Comparison of ENCODE assay signal across 8 cellular contexts in the genomic region with DNA sequence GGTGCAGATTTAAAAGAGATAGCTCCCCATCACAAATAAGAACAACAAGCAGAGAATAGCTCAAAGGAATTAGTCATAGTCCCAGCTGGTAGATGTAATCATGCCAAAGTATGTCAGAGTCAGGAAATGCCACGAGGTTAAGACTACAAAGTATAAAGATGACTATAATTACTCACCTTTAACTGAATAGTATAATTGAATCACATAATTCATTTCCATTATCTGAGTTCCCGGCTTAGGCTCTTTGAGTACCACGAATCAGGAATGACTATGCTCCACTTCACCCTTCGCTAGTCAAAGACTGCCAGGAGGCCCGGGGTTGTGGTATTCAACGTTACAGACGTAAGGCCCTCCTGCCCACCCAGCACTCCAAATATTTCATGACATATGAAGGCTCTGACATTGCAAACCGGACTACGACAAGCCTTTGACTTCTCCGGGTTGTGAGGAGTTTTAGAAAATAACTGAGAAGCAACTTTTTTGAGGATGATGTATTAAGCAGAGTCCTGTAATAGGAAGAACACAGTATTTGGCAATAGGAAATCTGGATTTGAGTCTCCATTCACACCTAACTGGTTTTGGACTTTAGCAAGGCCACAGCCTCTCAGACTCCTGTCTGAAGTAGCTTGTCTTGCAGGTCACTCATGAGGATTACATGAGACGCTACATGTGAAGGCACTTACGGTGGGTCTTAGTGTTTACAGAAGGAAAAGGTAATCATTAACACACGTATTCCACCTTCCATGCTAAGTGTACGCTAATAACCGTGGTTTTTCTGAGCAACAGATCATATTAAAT.
DNase-seq lines count a peak whose midpoint lies in the region; ATAC-seq, FAIRE-seq and TF ChIP-seq lines count a peak whose summit lies in the region.

No MANE protein-coding gene starts in this region.

- H3K9me3 ChIP-seq in A549 = no peaks in the 10 kb centered on the region
- H3K9me3 ChIP-seq in adipocyte (ENCODE audit: control insufficient read depth, low read length) = no peaks in the 10 kb centered on the region
- H3K9me3 ChIP-seq in right lobe of liver = peaks cover 0 to 2% (median 0%) of the 10 kb centered on the region in 4 donors
- H3K9me3 ChIP-seq in ascending aorta = no peaks in the 10 kb centered on the region

- FAIRE-seq in A549 (lab: Jason Lieb, UNC) (no peak), D721Med (lab: Jason Lieb, UNC) (no peak)

- H3K36me3 ChIP-seq in adipocyte (ENCODE audit: control insufficient read depth, insufficient read depth, low read length, severe bottlenecking) (no peaks in the 10 kb centered on the region), right lobe of liver (no peaks in the 10 kb centered on the region), ascending aorta (no peaks in the 10 kb centered on the region)

- H3K4me1 ChIP-seq in A549 (peaks cover 34% of the 10 kb centered on the region), adipocyte (ENCODE audit: control insufficient read depth, insufficient read depth, low read length) (peaks cover 22% of the 10 kb centered on the region), right lobe of liver (peaks cover 0 to 26% (median 8%) of the 10 kb centered on the region in 4 donors), ascending aorta (no peaks in the 10 kb centered on the region)

- ATAC-seq in A549 = peak in 1 of 2 experiments; percentile 45; a peak in 2 of 6 replicates
- ATAC-seq in right lobe of liver = peak in 2 of 4 donors; percentile 2 to 58
- no peak for ATAC-seq in GM18909 (IDR thresholded peaks at IDR 0.05; ENCODE audit: poor library complexity, unreplicated experiment)

- H3K27me3 ChIP-seq in adipocyte (replicated peaks; ENCODE audit: control insufficient read depth, insufficient read depth, low read length) (no peaks in the 10 kb centered on the region), right lobe of liver (no peaks in the 10 kb centered on the region), ascending aorta (no peaks in the 10 kb centered on the region)

- intact Hi-C loops in right lobe of liver (cut with DNase I) = no loop called here
- intact Hi-C loops in ascending aorta (cut with DNase I) = no loop called here

- H3K4me3 ChIP-seq in A549 (no peak overlapping the region), adipocyte (ENCODE audit: low read length) (peak overlapping the region; percentile 4), right lobe of liver (peak overlapping the region in 1 of 3 donors; percentile 6), ascending aorta (no peak overlapping the region)

- TF ChIP-seq POLR2A in A549 (IDR thresholded peaks at IDR 0.05; ENCODE audit: low read length) (no peak), right lobe of liver (IDR thresholded peaks at IDR 0.05) (no peak)

- TF ChIP-seq CTCF in A549 (IDR thresholded peaks at IDR 0.05) (no peak), right lobe of liver (IDR thresholded peaks at IDR 0.05) (no peak), D721Med (IDR thresholded peaks at IDR 0.05; ENCODE audit: insufficient read depth, missing control alignments) (no peak), ascending aorta (IDR thresholded peaks at IDR 0.05) (no peak)

- CTCF ChIA-PET in A549 (lab: Yijun Ruan, JAX) = no interaction called here

- H3K27ac ChIP-seq in A549 (peak overlapping the region in 1 of 2 experiments; percentile 69; a peak in 3 of 6 replicates), right lobe of liver (peak overlapping the region; percentile 55 to 88 (median 73)), ascending aorta (no peak overlapping the region)

- TF ChIP-seq EP300 in A549 (IDR thresholded peaks at IDR 0.05) = no peak

- peak in 1 of 2 experiments; percentile 25 for DNase-seq in A549 (ENCODE audit: low read depth in 1 of 2, low spot score in 1 of 2)
- peak; percentile 38 for DNase-seq in HK-2 (ENCODE audit: unreplicated experiment)
- peak; percentile 73 for DNase-seq in adipocyte (ENCODE audit: low read depth)
- no peak for DNase-seq in right lobe of liver
- no peak for DNase-seq in inferior parietal cortex (ENCODE audit: extremely low spot score)
- no peak for DNase-seq in D721Med (ENCODE audit: insufficient read length, low spot score)
- DNase-seq in ascending aorta (ENCODE audit: low spot score in 2 of 2) = no peak

- peak overlapping the region; percentile 43 for H3K9ac ChIP-seq in adipocyte (ENCODE audit: low read length)

- 74% methylated on average over 15 of the region's 15 CpGs for WGBS in A549 (ENCODE audit: missing lambda C conversion rate)
- 75% methylated on average over 13 of the region's 15 CpGs for WGBS in right lobe of liver (ENCODE audit: insufficient coverage, low coverage, low lambda C conversion rate, missing lambda C conversion rate)

- no peak for TF ChIP-seq RAD21 in A549 (conservative IDR thresholded peaks at IDR 0.05 in 1 of 2, IDR thresholded peaks at IDR 0.05 in 1 of 2)

- POLR2A ChIA-PET in A549 (lab: Yijun Ruan, JAX) = no interaction called here

- peak overlapping the region; percentile 32 for H3K4me2 ChIP-seq in A549

TF ChIP-seq in A549, 52 proteins besides CTCF, POLR2A, EP300 and RAD21:
- no peak for TF ChIP-seq BHLHE40 (IDR thresholded peaks at IDR 0.05; ENCODE audit: low read depth, low read length)
- peak; percentile 42; the same call in 1 of the 2 replicates for TF ChIP-seq JUNB (IDR thresholded peaks at IDR 0.05)
- TF ChIP-seq RNF2 (IDR thresholded peaks at IDR 0.05; ENCODE audit: borderline replicate concordance, low read depth) = no peak
- no peak for TF ChIP-seq HDAC2 (IDR thresholded peaks at IDR 0.05)
- TF ChIP-seq KDM1A (IDR thresholded peaks at IDR 0.05; ENCODE audit: low read depth) = no peak
- no peak for TF ChIP-seq CBX2 (IDR thresholded peaks at IDR 0.05; ENCODE audit: borderline replicate concordance, low read depth)
- TF ChIP-seq GATA3 (IDR thresholded peaks at IDR 0.05; ENCODE audit: borderline replicate concordance) = peak; percentile 38; the same call in 1 of the 2 replicates
- no peak for TF ChIP-seq TFCP2L1 (CRISPR knock-in tag; IDR thresholded peaks at IDR 0.05)
- TF ChIP-seq RARB (CRISPR knock-in tag; IDR thresholded peaks at IDR 0.05) = no peak
- no peak for TF ChIP-seq FOSL2 (IDR thresholded peaks at IDR 0.05)
- peak; percentile 53 for TF ChIP-seq FOSL2 (CRISPR knock-in tag; IDR thresholded peaks at IDR 0.05)
- TF ChIP-seq SMC3 (IDR thresholded peaks at IDR 0.05) = no peak
- TF ChIP-seq, protein P1, sequence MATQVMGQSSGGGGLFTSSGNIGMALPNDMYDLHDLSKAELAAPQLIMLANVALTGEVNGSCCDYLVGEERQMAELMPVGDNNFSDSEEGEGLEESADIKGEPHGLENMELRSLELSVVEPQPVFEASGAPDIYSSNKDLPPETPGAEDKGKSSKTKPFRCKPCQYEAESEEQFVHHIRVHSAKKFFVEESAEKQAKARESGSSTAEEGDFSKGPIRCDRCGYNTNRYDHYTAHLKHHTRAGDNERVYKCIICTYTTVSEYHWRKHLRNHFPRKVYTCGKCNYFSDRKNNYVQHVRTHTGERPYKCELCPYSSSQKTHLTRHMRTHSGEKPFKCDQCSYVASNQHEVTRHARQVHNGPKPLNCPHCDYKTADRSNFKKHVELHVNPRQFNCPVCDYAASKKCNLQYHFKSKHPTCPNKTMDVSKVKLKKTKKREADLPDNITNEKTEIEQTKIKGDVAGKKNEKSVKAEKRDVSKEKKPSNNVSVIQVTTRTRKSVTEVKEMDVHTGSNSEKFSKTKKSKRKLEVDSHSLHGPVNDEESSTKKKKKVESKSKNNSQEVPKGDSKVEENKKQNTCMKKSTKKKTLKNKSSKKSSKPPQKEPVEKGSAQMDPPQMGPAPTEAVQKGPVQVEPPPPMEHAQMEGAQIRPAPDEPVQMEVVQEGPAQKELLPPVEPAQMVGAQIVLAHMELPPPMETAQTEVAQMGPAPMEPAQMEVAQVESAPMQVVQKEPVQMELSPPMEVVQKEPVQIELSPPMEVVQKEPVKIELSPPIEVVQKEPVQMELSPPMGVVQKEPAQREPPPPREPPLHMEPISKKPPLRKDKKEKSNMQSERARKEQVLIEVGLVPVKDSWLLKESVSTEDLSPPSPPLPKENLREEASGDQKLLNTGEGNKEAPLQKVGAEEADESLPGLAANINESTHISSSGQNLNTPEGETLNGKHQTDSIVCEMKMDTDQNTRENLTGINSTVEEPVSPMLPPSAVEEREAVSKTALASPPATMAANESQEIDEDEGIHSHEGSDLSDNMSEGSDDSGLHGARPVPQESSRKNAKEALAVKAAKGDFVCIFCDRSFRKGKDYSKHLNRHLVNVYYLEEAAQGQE (IDR thresholded peaks at IDR 0.05) = no peak
- no peak for TF ChIP-seq PHF8 (IDR thresholded peaks at IDR 0.05; ENCODE audit: borderline replicate concordance, low read depth)
TF ChIP-seq in A549: peak in this region for 3.

Comparison
In these comparisons a context has a peak if more than half of its experiments do, and no peak if none do; other contexts are left out.
1. DNase-seq: peak in HK-2 (single experiment) and adipocyte (single experiment); none in right lobe of liver (0 of 3), inferior parietal cortex (single experiment), D721Med (single experiment) and ascending aorta (0 of 2).
2. H3K27ac ChIP-seq: peak in right lobe of liver (3 of 3); none in ascending aorta (0 of 2).